ENCODE assay signal across 8 cellular contexts in the genomic region with DNA sequence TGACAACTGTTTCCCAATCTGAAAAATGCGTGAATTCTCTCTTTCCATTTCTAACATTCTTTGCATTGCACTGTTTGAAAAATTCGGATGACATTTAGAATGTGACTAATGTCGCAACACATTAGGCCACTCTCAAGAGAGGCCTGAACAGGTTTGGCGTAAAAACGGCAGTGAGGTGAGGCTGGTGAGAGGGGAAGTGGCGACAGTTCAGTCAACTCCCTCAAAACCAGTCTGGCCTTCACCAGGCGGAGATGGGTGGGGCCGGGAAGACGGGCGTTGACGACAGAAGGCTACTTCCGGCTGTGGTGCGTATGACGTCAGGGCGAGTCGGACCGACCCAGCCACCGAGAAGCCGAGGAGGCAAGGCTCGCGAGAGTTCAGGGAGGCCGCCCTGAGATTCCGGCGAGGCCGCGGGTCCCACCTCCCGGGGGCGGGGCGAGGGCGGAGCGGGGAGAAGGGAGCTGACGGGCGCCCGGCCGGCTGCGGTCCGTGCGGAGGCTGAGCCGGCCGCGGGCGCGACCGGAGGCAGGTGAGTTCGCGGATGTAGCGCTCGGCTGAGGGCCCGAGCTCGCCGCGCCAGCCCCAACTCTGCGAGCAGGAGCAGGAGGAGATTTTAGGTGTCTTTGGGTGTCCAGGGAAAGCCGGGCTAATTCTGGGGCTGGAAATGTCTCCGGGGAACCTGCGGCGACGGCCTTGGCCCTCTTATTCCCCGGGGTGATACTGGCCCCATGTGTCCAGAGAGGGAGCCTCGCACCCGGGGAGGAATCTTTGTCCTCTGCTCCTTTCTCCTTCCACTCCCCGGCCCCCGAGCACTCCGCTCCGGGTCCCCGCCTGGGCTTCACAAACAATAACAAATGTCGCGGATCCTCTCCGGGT. TPM values are rescaled to one million over a fixed set of nuclear protein-coding genes. Genes with fewer than 3 reads are reported as not detected.
DNase-seq lines count a peak whose midpoint lies in the region; ATAC-seq and TF ChIP-seq lines count a peak whose summit lies in the region.

STK38L (plus strand) TSS at position 483 of the 876 bp plus-strand sequence. CDS start 53,435 bp downstream, outside the sequence.

- H3K36me3 ChIP-seq in BJ (ENCODE audit: control insufficient read depth, insufficient read depth, low read length) (no peaks in the 10 kb centered on the region), colonic mucosa (no peaks in the 10 kb centered on the region)

- H3K4me1 ChIP-seq in colonic mucosa = no peaks in the 10 kb centered on the region

- TF ChIP-seq CTCF in BJ (IDR thresholded peaks at IDR 0.05; ENCODE audit: insufficient read depth, low read depth, low read length) (peak; percentile 49), colonic mucosa (IDR thresholded peaks at IDR 0.05) (no peak)

- peak within 1 kb of the TSS; percentile 87 for H3K27ac ChIP-seq in colonic mucosa
- H3K27ac ChIP-seq in layer of hippocampus (ENCODE audit: low read depth, low read length) = peak within 1 kb of the TSS; percentile 88

- DNase-seq in BJ (ENCODE audit: low read depth) (peak; percentile 53), NCI-H510A (lab: John Stamatoyannopoulos, UW) (peak; percentile 95), colonic mucosa (peak; percentile 98)
- DNase-seq in activated CD4-positive, alpha-beta T cell treated with anti-CD3 and anti-CD28 coated beads for 48 hours = peak; percentile 99
- peak; percentile 95 to 98 for DNase-seq in stimulated activated CD4-positive, alpha-beta T cell treated with anti-CD3 and anti-CD28 coated beads, Interleukin-1b, Interleukin-23, amount 100 ng/mL, for 4 hours (ENCODE audit: low read depth in 2 of 2)

- CTCF ChIA-PET in BJ (lab: Yijun Ruan, JAX) = interaction anchor here (0.6 to 1.5 kb wide), 10 partner anchors 10 to 228 kb away, joined by 3 to 8 read pairs (median 3); partner anchors contain the start of gene MED21

- H3K9me3 ChIP-seq in colonic mucosa = no peaks in the 10 kb centered on the region

- intact Hi-C loops in colonic mucosa (cut with DNase I) = no loop called here

- H3K9ac ChIP-seq in colonic mucosa (ENCODE audit: low read depth in 2 of 2, low read length in 2 of 2) = peak within 1 kb of the TSS; percentile 85 to 96

- H3K4me3 ChIP-seq in BJ (ENCODE audit: low read depth, low read length) (peak within 1 kb of the TSS; percentile 47), colonic mucosa (peak within 1 kb of the TSS; percentile 65)

- POLR2A ChIA-PET in BJ (lab: Charles Lee) = interaction anchor here (0.6 kb wide), 2 partner anchors 54 to 373 kb away, joined by 3 read pairs; no protein-coding TSS in a partner anchor

- ATAC-seq in HG03439 (IDR thresholded peaks at IDR 0.05; ENCODE audit: unreplicated experiment) = peak; percentile 91

- no peaks in the 10 kb centered on the region for H3K27me3 ChIP-seq in BJ (ENCODE audit: control insufficient read depth, insufficient read depth, low read length)
- no peaks in the 10 kb centered on the region for H3K27me3 ChIP-seq in colonic mucosa
- H3K27me3 ChIP-seq in layer of hippocampus (ENCODE audit: control insufficient read depth, insufficient read depth, low read length) = no peaks in the 10 kb centered on the region

- TF ChIP-seq POLR2A in GM19193 (IDR thresholded peaks at IDR 0.05; ENCODE audit: extremely low read depth, insufficient read depth, insufficient read length) = peak; percentile 99

RNA-seq across cellular contexts. Expression of gene STK38L, which starts in this region (rescaled TPM):
- 4.8 and 13.9 TPM in 2 replicates for polyA plus RNA-seq in BJ (2011; rRNA removed)
- 7.3 and 8.5 TPM in 2 replicates for polyA minus RNA-seq in BJ (2011; rRNA and poly(A)+ RNA removed)
- total RNA-seq in colonic mucosa = 10 to 100 TPM; 41.9 to 76.6 TPM

Comparison
In these comparisons a context has a peak if more than half of its experiments do, and no peak if none do; other contexts are left out.
1. Peak in every context shown above with its lines: DNase-seq, ATAC-seq, H3K4me3 ChIP-seq and H3K27ac ChIP-seq.